8 cellular contexts compared by ENCODE assay signal in the genomic region with DNA sequence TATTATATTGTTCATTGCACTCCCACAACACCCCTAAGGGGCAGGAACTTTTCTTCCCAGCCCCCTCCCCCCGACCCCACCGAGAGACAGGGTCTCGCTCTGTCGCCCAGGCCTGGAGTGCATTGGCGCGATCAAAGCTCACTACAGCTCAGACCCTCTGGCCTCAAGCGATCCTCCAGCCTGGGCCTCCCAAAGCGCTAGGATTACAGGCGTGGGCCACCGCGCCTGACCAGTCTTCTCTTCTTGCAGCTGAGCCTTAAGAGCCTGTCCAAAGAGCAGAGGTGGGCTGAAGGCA. TPM values are rescaled to one million over a fixed set of nuclear protein-coding genes. Genes with fewer than 3 reads are reported as not detected.
DNase-seq lines count a peak whose midpoint lies in the region; ATAC-seq and TF ChIP-seq lines count a peak whose summit lies in the region.

No MANE protein-coding gene starts in this region.

- H3K27ac ChIP-seq in transverse colon, result no peak overlapping the region

- intact Hi-C loops in activated B cell treated with CpG ODN at 0.5 μM for 24 hours (cut with micrococcal nuclease), result loop anchor here (1.0 to 10.0 kb wide), 3 partner anchors 535 to 2002 kb away; a partner anchor contains a TSS
- intact Hi-C loops in transverse colon (cut with DNase I; ENCODE audit: low total_unique reads), result no loop called here

- TF ChIP-seq CTCF in activated B cell treated with CpG ODN at 0.5 μM for 24 hours (IDR thresholded peaks at IDR 0.05), result no peak
- TF ChIP-seq CTCF in glutamatergic neuron (IDR thresholded peaks at IDR 0.05; ENCODE audit: partially characterized antibody, unreplicated experiment), result no peak
- TF ChIP-seq CTCF in transverse colon (IDR thresholded peaks at IDR 0.05), result no peak

- in situ Hi-C loops in transverse colon (cut with MboI; ENCODE audit: low pct_ligation_motif_present in 1 of 4, low pct_unique_long_range_greater_than_20kb in 1 of 4, low sequenced_read_pairs in 3 of 4), result loop anchor here in 2 of 4 donors (10.0 to 25.0 kb wide), 3 partner anchors 142 to 535 kb away; a partner anchor contains a TSS

- H3K9me3 Mint-ChIP-seq in activated naive CD4-positive, alpha-beta T cell treated with anti-CD3 and anti-CD28 coated beads, Interleukin-2, amount 50 U/mL, for 24 hours, result no peaks in the 10 kb centered on the region
- H3K9me3 Mint-ChIP-seq in activated B cell treated with CpG ODN at 0.5 μM for 24 hours, result no peaks in the 10 kb centered on the region
- peaks cover 5% of the 10 kb centered on the region for H3K9me3 Mint-ChIP-seq in glutamatergic neuron (ENCODE audit: unreplicated experiment)

- H3K4me1 ChIP-seq in transverse colon, result peaks cover 23 to 45% (median 31%) of the 10 kb centered on the region in 4 donors

- no peak for TF ChIP-seq EP300 in transverse colon (IDR thresholded peaks at IDR 0.05; ENCODE audit: low read depth)

- TF ChIP-seq POLR2A in transverse colon (IDR thresholded peaks at IDR 0.05), result no peak

- H3K4me3 Mint-ChIP-seq in activated naive CD4-positive, alpha-beta T cell treated with anti-CD3 and anti-CD28 coated beads, Interleukin-2, amount 50 U/mL, for 24 hours, result no peak overlapping the region
- H3K4me3 Mint-ChIP-seq in activated B cell treated with CpG ODN at 0.5 μM for 24 hours (peak overlapping the region; percentile 84), glutamatergic neuron (ENCODE audit: unreplicated experiment) (peak overlapping the region; percentile 98)

- no peaks in the 10 kb centered on the region for H3K27me3 ChIP-seq in transverse colon

- 46% methylated on average over 9 of the region's 11 CpGs; no CpG with 5 or more reads in 1 of the 2 donors for WGBS in transverse colon (ENCODE audit: low coverage in 1 of 2), 2 donors

- POLR2A ChIA-PET in activated B cell treated with CpG ODN at 0.5 μM for 24 hours (lab: Charles Lee), result no interaction called here

- H3K27ac Mint-ChIP-seq in activated naive CD4-positive, alpha-beta T cell treated with anti-CD3 and anti-CD28 coated beads, Interleukin-2, amount 50 U/mL, for 24 hours, result peak overlapping the region; percentile 86
- H3K27ac Mint-ChIP-seq in activated B cell treated with CpG ODN at 0.5 μM for 24 hours, result no peak overlapping the region
- H3K27ac Mint-ChIP-seq in glutamatergic neuron (ENCODE audit: unreplicated experiment), result no peak overlapping the region

- H3K36me3 ChIP-seq in transverse colon, result no peaks in the 10 kb centered on the region

- CTCF ChIA-PET in activated B cell treated with CpG ODN at 0.5 μM for 24 hours (lab: Charles Lee), result no interaction called here

- H3K4me3 ChIP-seq in transverse colon, result peak overlapping the region in 3 of 4 donors; percentile 55 to 98 (median 73)

- ATAC-seq in activated B cell treated with CpG ODN at 0.5 μM for 24 hours (ENCODE audit: low read depth) (no peak), HG02840 (IDR thresholded peaks at IDR 0.05; ENCODE audit: low FRiP score, unreplicated experiment) (no peak), GM19395 (IDR thresholded peaks at IDR 0.05; ENCODE audit: unreplicated experiment) (no peak)

- H3K27me3 Mint-ChIP-seq in activated naive CD4-positive, alpha-beta T cell treated with anti-CD3 and anti-CD28 coated beads, Interleukin-2, amount 50 U/mL, for 24 hours, result no peaks in the 10 kb centered on the region
- H3K27me3 Mint-ChIP-seq in activated B cell treated with CpG ODN at 0.5 μM for 24 hours (no peaks in the 10 kb centered on the region), glutamatergic neuron (ENCODE audit: unreplicated experiment) (peaks cover 2% of the 10 kb centered on the region)

- DNase-seq in activated naive CD4-positive, alpha-beta T cell (lab: John Stamatoyannopoulos, UW), result no peak
- DNase-seq in activated B cell treated with CpG ODN at 0.5 μM for 24 hours (no peak), glutamatergic neuron (no peak), transverse colon (no peak), germinal center (ENCODE audit: low spot score) (no peak)

- H3K36me3 Mint-ChIP-seq in activated naive CD4-positive, alpha-beta T cell treated with anti-CD3 and anti-CD28 coated beads, Interleukin-2, amount 50 U/mL, for 24 hours, result peaks cover 13% of the 10 kb centered on the region
- H3K36me3 Mint-ChIP-seq in activated B cell treated with CpG ODN at 0.5 μM for 24 hours (ENCODE audit: low read depth) (peaks cover 16% of the 10 kb centered on the region), glutamatergic neuron (ENCODE audit: unreplicated experiment) (no peaks in the 10 kb centered on the region)

- H3K9me3 ChIP-seq in transverse colon, result no peaks in the 10 kb centered on the region

- peaks cover 44% of the 10 kb centered on the region for H3K4me1 Mint-ChIP-seq in activated naive CD4-positive, alpha-beta T cell treated with anti-CD3 and anti-CD28 coated beads, Interleukin-2, amount 50 U/mL, for 24 hours
- H3K4me1 Mint-ChIP-seq in activated B cell treated with CpG ODN at 0.5 μM for 24 hours, result peaks cover 36% of the 10 kb centered on the region
- peaks cover 23% of the 10 kb centered on the region for H3K4me1 Mint-ChIP-seq in glutamatergic neuron (ENCODE audit: low read depth, unreplicated experiment)

RNA-seq across cellular contexts. Expression of a gene that starts 0.3 kb away (rescaled TPM):
- total RNA-seq in activated B cell treated with CpG ODN at 0.5 μM for 24 hours (13.2 and 13.3 TPM in 2 replicates), glutamatergic neuron (ENCODE audit: unreplicated experiment) (32.4 TPM), transverse colon (10 to 100 TPM in 3 of 4 donors, 1 to 10 TPM in 1; 6.7 to 29.4 (median 20.9) TPM)

RNA-seq across cellular contexts. Expression of a gene that starts 3.8 kb away (rescaled TPM):
- total RNA-seq in activated B cell treated with CpG ODN at 0.5 μM for 24 hours (21.3 and 24.1 TPM in 2 replicates), glutamatergic neuron (ENCODE audit: unreplicated experiment) (16.4 TPM), transverse colon (10 to 100 TPM in 1 of 4 donors, 1 to 10 TPM in 2, not detected in 1; 3.4 to 11.1 (median 7.1) TPM)

RNA-seq across cellular contexts. Expression of a gene that starts 19.3 kb away (rescaled TPM):
- 5.0 and 6.3 TPM in 2 replicates for total RNA-seq in activated B cell treated with CpG ODN at 0.5 μM for 24 hours
- total RNA-seq in glutamatergic neuron (ENCODE audit: unreplicated experiment), result 3.8 TPM
- total RNA-seq in transverse colon, result 100 to 1,000 TPM in 2 of 4 donors, 10 to 100 TPM in 2; 69.5 to 132 (median 93.6) TPM

RNA-seq across cellular contexts. Expression of a gene that starts 44.7 kb away (rescaled TPM):
- 17.4 and 17.7 TPM in 2 replicates for total RNA-seq in activated B cell treated with CpG ODN at 0.5 μM for 24 hours
- total RNA-seq in glutamatergic neuron (ENCODE audit: unreplicated experiment), result 14.4 TPM
- 10 to 100 TPM in 3 of 4 donors, 1 to 10 TPM in 1; 6.8 to 38.9 (median 24.9) TPM for total RNA-seq in transverse colon
